ENCODE assay signal across 21 cellular contexts in the genomic region with DNA sequence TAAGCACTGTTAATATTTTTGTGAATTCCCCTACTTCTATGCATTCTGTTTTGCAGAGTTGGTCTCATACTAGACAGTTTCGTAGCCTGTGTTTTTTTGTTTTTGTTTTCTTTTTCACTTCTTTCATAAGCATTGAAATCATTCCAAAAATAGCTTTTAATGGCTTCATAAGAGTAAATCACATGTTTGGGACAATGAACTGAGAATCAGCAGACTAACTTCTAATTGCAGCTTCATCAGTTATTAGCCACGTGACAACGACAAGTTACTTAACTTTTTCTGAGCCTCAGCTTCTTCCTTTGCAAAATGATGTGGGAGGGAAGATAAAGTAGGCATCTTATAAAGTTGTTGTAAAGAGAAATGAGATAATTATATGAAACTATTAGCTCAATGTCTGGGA.
"Had no signal": no experiment of that assay in that cellular context is flagged by ENCODE, and none has a peak within 500 bp of the region (broad histone marks: within the 10 kb centered on the region; RNA-seq: fewer than 3 reads in every experiment).

No MANE protein-coding gene starts in this region.

- H2AFZ ChIP-seq: parathyroid adenoma had no signal

- H3K27ac ChIP-seq: coronary artery, parathyroid adenoma, prostate gland, sigmoid colon, suprapubic skin, thyroid gland had no signal

- DNase-seq: dorsolateral prefrontal cortex; effector CD8-positive, alpha-beta T cell; foreskin fibroblast; hippocampal formation; left colon; left ventricle myocardium superior; mesenchymal stem cell; midbrain; occipital lobe; sigmoid colon; stimulated activated CD4-positive, alpha-beta T cell treated with anti-CD3 and anti-CD28 coated beads, Interleukin-12 subunit alpha, Interleukin-12 subunit beta, amount 100 ng/mL, for 4 hours; stimulated activated naive CD8-positive, alpha-beta T cell treated with anti-CD3 and anti-CD28 coated beads, Interleukin-15, Interleukin-2, amounts not matched to agents 100 U/mL and 50 U/mL, for 24 hours; thyroid gland had no signal

- H3K36me3 ChIP-seq: prostate gland, sigmoid colon, suprapubic skin, thyroid gland had no signal

- ATAC-seq: esophagus mucosa; left ventricle myocardium superior; natural killer cell treated with Interleukin-12 subunit alpha and Interleukin-12 subunit beta and Interleukin-15 and Interleukin-18, amount 100 ng/mL, for 72 hours; stimulated activated naive CD8-positive, alpha-beta T cell treated with anti-CD3 and anti-CD28 coated beads, Interleukin-15, Interleukin-2, amounts not matched to agents 100 U/mL and 50 U/mL, for 24 hours had no signal

- H3K9me3 ChIP-seq: prostate gland, sigmoid colon, suprapubic skin, thyroid gland had no signal

- H3K4me3 ChIP-seq: coronary artery, dorsolateral prefrontal cortex, lung, prostate gland, sigmoid colon, skin epidermis, suprapubic skin, thyroid gland had no signal

- H3K27me3 ChIP-seq: dorsolateral prefrontal cortex, sigmoid colon, suprapubic skin, thyroid gland had no signal

- H3K79me2 ChIP-seq: parathyroid adenoma had no signal

- H3K4me1 ChIP-seq: parathyroid adenoma had no signal

- H3K9ac ChIP-seq: parathyroid adenoma had no signal
